1 cellular context compared by ENCODE assay signal in the genomic region with DNA sequence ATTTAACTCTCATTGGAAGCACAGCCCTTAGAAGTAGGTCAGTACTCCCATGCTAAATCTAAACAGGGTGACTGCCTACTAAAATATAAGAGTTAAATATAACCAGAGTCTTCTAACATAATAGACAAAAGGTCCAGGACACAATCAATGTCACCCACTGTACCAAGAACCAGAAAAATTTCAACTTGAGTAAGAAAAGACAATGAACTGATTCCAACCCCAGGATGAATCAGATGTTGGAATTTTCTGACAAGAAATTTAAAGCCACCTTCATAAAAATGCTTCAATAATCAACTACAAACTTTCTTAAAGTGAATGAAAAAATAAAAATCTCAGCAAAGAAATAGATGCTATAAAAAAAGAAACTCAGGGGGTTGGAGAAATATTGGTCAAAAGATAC.
TF ChIP-seq lines count a peak whose summit lies in the region.

No MANE protein-coding gene starts in this region.

TF ChIP-seq in SK-N-SH treated with all-trans-retinoic acid at 6 μM for 48 hours, 23 proteins besides CTCF, POLR2A, EP300 and RAD21 (continued from another document):
- TF ChIP-seq CSDC2 (CRISPR knock-in tag; IDR thresholded peaks at IDR 0.05), result no peak
- TF ChIP-seq PPARA (CRISPR knock-in tag; IDR thresholded peaks at IDR 0.05; ENCODE audit: borderline replicate concordance), result no peak
